7 cellular contexts compared by ENCODE assay signal in the genomic region with DNA sequence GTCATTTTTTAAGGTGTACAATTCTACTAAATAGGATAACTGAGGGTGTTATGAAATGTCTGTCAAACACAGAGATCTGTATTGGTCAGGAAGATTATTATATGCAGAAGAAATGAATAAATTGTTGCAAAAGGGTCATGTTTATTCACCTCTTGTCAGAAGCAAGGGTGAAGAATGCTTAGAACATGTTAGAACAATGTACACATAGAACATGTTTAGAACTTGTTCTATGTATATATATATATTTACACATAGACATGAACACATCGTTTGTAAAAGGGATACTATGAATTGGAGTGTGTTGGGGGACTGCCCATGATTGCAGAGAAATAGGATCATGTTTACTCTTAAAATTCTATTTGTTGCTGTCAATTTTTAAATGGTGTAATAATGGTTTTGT. TPM values are rescaled to one million over a fixed set of nuclear protein-coding genes. Genes with fewer than 3 reads are reported as not detected.
"Had no signal": no experiment of that assay in that cellular context is flagged by ENCODE, and none has a peak within 500 bp of the region (broad histone marks: within the 10 kb centered on the region; RNA-seq: fewer than 3 reads in every experiment).

No MANE protein-coding gene starts in this region.

- ATAC-seq: HCT116, HepG2 had no signal

- FAIRE-seq: HepG2 had no signal

- DNase-seq: GM23248, GOT3, H7, HFFc6 had no signal

- H3K4me3 ChIP-seq: GM23248, HAP-1 had no signal

- H3K27ac ChIP-seq: GM23248 had no signal

- H3K36me3 ChIP-seq: HAP-1 had no signal

RNA-seq across cellular contexts. Expression of a gene that starts 28.0 kb away (rescaled TPM):
- total RNA-seq: HFFc6 had no signal
